Comparison of ENCODE assay signal across 8 cellular contexts in genomic region chr20:33862709-33863403, GRCh38. TPM values are rescaled to one million over a fixed set of nuclear protein-coding genes. Genes with fewer than 3 reads are reported as not detected.
DNase-seq lines count a peak whose midpoint lies in the region; ATAC-seq, FAIRE-seq and TF ChIP-seq lines count a peak whose summit lies in the region.

No MANE protein-coding gene starts in this region.

- ATAC-seq in thoracic aorta (ENCODE audit: insufficient number of reproducible peaks, low FRiP score, low read depth), result no peak

- H3K9me1 ChIP-seq in endothelial cell of umbilical vein (replicated peaks; ENCODE audit: control insufficient read depth, extremely low read depth, insufficient read depth, low read length), result no peaks in the 10 kb centered on the region

- H3K36me3 ChIP-seq in endothelial cell of umbilical vein (ENCODE audit: control insufficient read depth in 2 of 2, extremely low read depth in 1 of 2, insufficient read depth in 2 of 2, low read length in 2 of 2) (no peaks in the 10 kb centered on the region), thoracic aorta (no peaks in the 10 kb centered on the region)

- H3K27ac ChIP-seq in endothelial cell of umbilical vein (ENCODE audit: insufficient read depth, low read depth, low read length) (no peak overlapping the region), thoracic aorta (no peak overlapping the region)

- H3K27me3 ChIP-seq in endothelial cell of umbilical vein (ENCODE audit: control insufficient read depth in 2 of 2, insufficient read depth in 2 of 2, low read length in 2 of 2), result peaks cover 0 to 4% of the 10 kb centered on the region in 2 experiments
- no peaks in the 10 kb centered on the region for H3K27me3 ChIP-seq in thoracic aorta (replicated peaks; ENCODE audit: insufficient read depth)

- FAIRE-seq in endothelial cell of umbilical vein (lab: Jason Lieb, UNC), result peak; percentile 72

- no peak overlapping the region for H3K4me2 ChIP-seq in endothelial cell of umbilical vein (ENCODE audit: insufficient read depth, low read length)

- TF ChIP-seq POLR2A in endothelial cell of umbilical vein (IDR thresholded peaks at IDR 0.05; ENCODE audit: low read depth, low read length), result no peak

- no peaks in the 10 kb centered on the region for H3K9me3 ChIP-seq in endothelial cell of umbilical vein (replicated peaks; ENCODE audit: control insufficient read depth, insufficient read depth, low read length)
- no peaks in the 10 kb centered on the region for H3K9me3 ChIP-seq in thoracic aorta

- CTCF ChIA-PET in endothelial cell of umbilical vein (lab: Charles Lee), result interaction anchor here (0.5 to 6.1 kb wide), 55 partner anchors 9 to 360 kb away, joined by 3 to 158 read pairs (median 5); partner anchors contain the start of genes CHMP4B, EIF2S2 and RALY

- POLR2A ChIA-PET in endothelial cell of umbilical vein (lab: Charles Lee), result interaction anchor here (0.7 to 1.0 kb wide), 3 partner anchors 130 to 249 kb away, joined by 3 read pairs; partner anchors contain the start of genes EIF2S2 and RALY

- intact Hi-C loops in endothelial cell of umbilical vein (cut with micrococcal nuclease), result loop anchor here (1.0 kb wide), 3 partner anchors 52 to 266 kb away; no protein-coding TSS in a partner anchor

- H3K4me3 ChIP-seq in endothelial cell of umbilical vein (replicated peaks in 1 of 3; ENCODE audit: insufficient read depth in 1 of 3, low read depth in 1 of 3, low read length in 3 of 3), result peak overlapping the region in 1 of 3 experiments; percentile 7
- H3K4me3 ChIP-seq in thoracic aorta, result peak overlapping the region; percentile 32

- no TSS peak for BruUV-seq in endothelial cell of umbilical vein (replicated peaks; lab: Mats Ljungman, UMichigan)

- no peaks in the 10 kb centered on the region for H3K79me2 ChIP-seq in endothelial cell of umbilical vein (ENCODE audit: control insufficient read depth, insufficient read depth, low read length)

- TF ChIP-seq CTCF in endothelial cell of umbilical vein (IDR thresholded peaks at IDR 0.05; ENCODE audit: extremely low read depth in 1 of 2, insufficient read depth in 1 of 2, low read depth in 1 of 2, low read length in 2 of 2) (peak; percentile 74 to 89), thoracic aorta (IDR thresholded peaks at IDR 0.05) (peak; percentile 63)

- H3K9ac ChIP-seq in endothelial cell of umbilical vein (replicated peaks; ENCODE audit: extremely low read depth, insufficient read depth, low read length), result no peak overlapping the region

- dilution Hi-C loops in endothelial cell of umbilical vein (cut with MboI; ENCODE audit: extremely low pct_ligation_motif_present, low sequenced_read_pairs), result no loop called here

- no peak overlapping the region for H2AFZ ChIP-seq in endothelial cell of umbilical vein (ENCODE audit: low read depth, low read length)

- H3K4me1 ChIP-seq in endothelial cell of umbilical vein (ENCODE audit: control insufficient read depth, extremely low read depth, insufficient read depth, low read length) (peaks cover 23% of the 10 kb centered on the region), thoracic aorta (ENCODE audit: control insufficient read depth in 1 of 2, low read depth in 2 of 2) (peaks cover 3 to 9% of the 10 kb centered on the region in 2 donors)

- DNase-seq in NCI-H446 (lab: John Stamatoyannopoulos, UW) (peak; percentile 3 to 14), NCI-H446 treated with DMSO at 0.1 percent for 48 hours (lab: John Stamatoyannopoulos, UW) (no peak), NCI-H1092 (lab: John Stamatoyannopoulos, UW) (peak; percentile 15), endothelial cell of umbilical vein (ENCODE audit: low read depth, low spot score) (peak; percentile 65), mucosa of gallbladder (ENCODE audit: low spot score) (peak; percentile 21), thoracic aorta (ENCODE audit: low spot score) (peak; percentile 17), putamen (ENCODE audit: low spot score) (no peak)
- peak; percentile 42 to 58 for DNase-seq in activated CD4-positive, alpha-beta T cell treated with anti-CD3 and anti-CD28 coated beads, Interleukin-2, amount 50 U/mL, for 48 hours

- no peaks in the 10 kb centered on the region for H4K20me1 ChIP-seq in endothelial cell of umbilical vein (replicated peaks; ENCODE audit: control insufficient read depth, extremely low read depth, insufficient read depth, low read length)

TF ChIP-seq in endothelial cell of umbilical vein, 7 proteins besides CTCF, POLR2A, EP300 and RAD21:
- TF ChIP-seq POLR2AphosphoS5 (IDR thresholded peaks at IDR 0.05; ENCODE audit: insufficient read depth, low read depth, low read length), result no peak
- no peak for TF ChIP-seq JUN (IDR thresholded peaks at IDR 0.05; ENCODE audit: borderline replicate concordance, insufficient read depth, insufficient read length, low read depth)
- TF ChIP-seq GATA2 (IDR thresholded peaks at IDR 0.05; ENCODE audit: insufficient read depth, insufficient read length, low read depth, low read length), result no peak
- no peak for TF ChIP-seq MAX (IDR thresholded peaks at IDR 0.05; ENCODE audit: insufficient read depth, insufficient read length)
- TF ChIP-seq EZH2 (IDR thresholded peaks at IDR 0.05; ENCODE audit: borderline replicate concordance, low read depth, low read length, severe bottlenecking), result no peak
- no peak for TF ChIP-seq FOS (IDR thresholded peaks at IDR 0.05; ENCODE audit: borderline replicate concordance, insufficient read depth, low read length)
- TF ChIP-seq MYC (IDR thresholded peaks at IDR 0.05; ENCODE audit: low read depth, low read length), result no peak

RNA-seq across cellular contexts. Expression of gene CHMP4B, which starts 51.7 kb away (rescaled TPM):
- total RNA-seq in endothelial cell of umbilical vein, result 105 and 112 TPM in 2 replicates
- polyA plus RNA-seq in endothelial cell of umbilical vein, result 54.5 and 64.7 TPM in 2 replicates
- 101 and 112 TPM in 2 replicates for polyA plus RNA-seq in endothelial cell of umbilical vein (2011; cell fraction: cytosol; rRNA removed)
- polyA plus RNA-seq in endothelial cell of umbilical vein (2011; cell fraction: nucleus; rRNA removed), result 35.3 and 45.4 TPM in 2 replicates
- 133 and 157 TPM in 2 replicates for polyA plus RNA-seq in endothelial cell of umbilical vein (2012)
- polyA minus RNA-seq in endothelial cell of umbilical vein, result 22.3 and 26.0 TPM in 2 replicates
- polyA minus RNA-seq in endothelial cell of umbilical vein (2011; cell fraction: cytosol; rRNA and poly(A)+ RNA removed), result 35.3 TPM
- polyA minus RNA-seq in endothelial cell of umbilical vein (2011; cell fraction: nucleus; rRNA and poly(A)+ RNA removed), result 10.4 and 11.2 TPM in 2 replicates
- 117 TPM for total RNA-seq in mucosa of gallbladder
- total RNA-seq in thoracic aorta, result 100 to 1,000 TPM in 1 of 2 donors, 10 to 100 TPM in 1; 69.5 to 104 TPM

Comparison
In these comparisons a context has a peak if more than half of its experiments do, and no peak if none do; other contexts are left out.
1. DNase-seq: peak in NCI-H446 (2 of 2), NCI-H1092 (single experiment), activated CD4-positive, alpha-beta T cell treated with anti-CD3 and anti-CD28 coated beads, Interleukin-2, amount 50 U/mL, for 48 hours (2 of 2), endothelial cell of umbilical vein (single experiment), mucosa of gallbladder (single experiment) and thoracic aorta (single experiment); none in NCI-H446 treated with DMSO at 0.1 percent for 48 hours (single experiment) and putamen (single experiment).